Comparison of ENCODE assay signal across 2 cellular contexts in genomic region chr7:30663414-30663813, GRCh38.
TF ChIP-seq lines count a peak whose summit lies in the region.

No MANE protein-coding gene starts in this region.

TF ChIP-seq in H1, 55 proteins besides CTCF, POLR2A, EP300 and RAD21:
- no peak for TF ChIP-seq BACH1 (IDR thresholded peaks at IDR 0.05; ENCODE audit: low read length)
- no peak for TF ChIP-seq USF2 (IDR thresholded peaks at IDR 0.05; ENCODE audit: low read length)
- TF ChIP-seq HDAC6 (IDR thresholded peaks at IDR 0.05; ENCODE audit: low read depth, low read length), result no peak
- no peak for TF ChIP-seq RXRA (IDR thresholded peaks at IDR 0.05; ENCODE audit: insufficient read depth, low read depth, low read length)
- no peak for TF ChIP-seq RFX5 (IDR thresholded peaks at IDR 0.05; ENCODE audit: borderline replicate concordance, low read depth, low read length)
- TF ChIP-seq RNF2 (IDR thresholded peaks at IDR 0.05; ENCODE audit: borderline replicate concordance, low read depth, low read length, missing control alignments, poor library complexity, severe bottlenecking), result no peak
- no peak for TF ChIP-seq GABPA (IDR thresholded peaks at IDR 0.05; ENCODE audit: borderline replicate concordance, insufficient read depth, low read length)
- TF ChIP-seq SIN3A (conservative IDR thresholded peaks at IDR 0.05 in 1 of 2, IDR thresholded peaks at IDR 0.05 in 1 of 2; ENCODE audit: low read depth in 1 of 2, low read length in 2 of 2), result no peak
- no peak for TF ChIP-seq KDM5A (IDR thresholded peaks at IDR 0.05; ENCODE audit: low read length)
- no peak for TF ChIP-seq CTBP2 (IDR thresholded peaks at IDR 0.05; ENCODE audit: borderline replicate concordance, insufficient read depth, insufficient read length, low read length)
- no peak for TF ChIP-seq SP4 (IDR thresholded peaks at IDR 0.05; ENCODE audit: low read length)
- no peak for TF ChIP-seq TAF1 (IDR thresholded peaks at IDR 0.05; ENCODE audit: low read depth, low read length)
- TF ChIP-seq SIRT6 (IDR thresholded peaks at IDR 0.05; ENCODE audit: low read length), result no peak
- TF ChIP-seq BRCA1 (IDR thresholded peaks at IDR 0.05; ENCODE audit: low read depth, low read length), result no peak
- no peak for TF ChIP-seq ATF3 (IDR thresholded peaks at IDR 0.05; ENCODE audit: insufficient read depth, low read depth, low read length)
- no peak for TF ChIP-seq NANOG (IDR thresholded peaks at IDR 0.05; ENCODE audit: insufficient read depth, low read depth, low read length, poor library complexity, severe bottlenecking)
- no peak for TF ChIP-seq SP1 (IDR thresholded peaks at IDR 0.05; ENCODE audit: low read depth, low read length)
- TF ChIP-seq CREB1 (IDR thresholded peaks at IDR 0.05), result no peak
TF ChIP-seq in H1: peak in this region for 0.

TF ChIP-seq in HepG2, 621 proteins besides CTCF, POLR2A, EP300 and RAD21:
- TF ChIP-seq CBX2 (IDR thresholded peaks at IDR 0.05; ENCODE audit: low read depth, low read length) (no peak), CBX2 (CRISPR knock-in tag; IDR thresholded peaks at IDR 0.05; ENCODE audit: low read depth) (no peak), RAD51 (IDR thresholded peaks at IDR 0.05; ENCODE audit: borderline replicate concordance) (no peak), CENPBD1 (CRISPR knock-in tag; IDR thresholded peaks at IDR 0.05; ENCODE audit: borderline replicate concordance, low read depth) (no peak), ZBTB14 (CRISPR knock-in tag; IDR thresholded peaks at IDR 0.05) (no peak), ZSCAN21 (CRISPR knock-in tag; IDR thresholded peaks at IDR 0.05; ENCODE audit: borderline replicate concordance) (no peak), ZNF10 (CRISPR knock-in tag; IDR thresholded peaks at IDR 0.05; ENCODE audit: borderline replicate concordance, low read depth) (no peak)
TF ChIP-seq in HepG2: peak in this region for 0.
